In the genomic region with DNA sequence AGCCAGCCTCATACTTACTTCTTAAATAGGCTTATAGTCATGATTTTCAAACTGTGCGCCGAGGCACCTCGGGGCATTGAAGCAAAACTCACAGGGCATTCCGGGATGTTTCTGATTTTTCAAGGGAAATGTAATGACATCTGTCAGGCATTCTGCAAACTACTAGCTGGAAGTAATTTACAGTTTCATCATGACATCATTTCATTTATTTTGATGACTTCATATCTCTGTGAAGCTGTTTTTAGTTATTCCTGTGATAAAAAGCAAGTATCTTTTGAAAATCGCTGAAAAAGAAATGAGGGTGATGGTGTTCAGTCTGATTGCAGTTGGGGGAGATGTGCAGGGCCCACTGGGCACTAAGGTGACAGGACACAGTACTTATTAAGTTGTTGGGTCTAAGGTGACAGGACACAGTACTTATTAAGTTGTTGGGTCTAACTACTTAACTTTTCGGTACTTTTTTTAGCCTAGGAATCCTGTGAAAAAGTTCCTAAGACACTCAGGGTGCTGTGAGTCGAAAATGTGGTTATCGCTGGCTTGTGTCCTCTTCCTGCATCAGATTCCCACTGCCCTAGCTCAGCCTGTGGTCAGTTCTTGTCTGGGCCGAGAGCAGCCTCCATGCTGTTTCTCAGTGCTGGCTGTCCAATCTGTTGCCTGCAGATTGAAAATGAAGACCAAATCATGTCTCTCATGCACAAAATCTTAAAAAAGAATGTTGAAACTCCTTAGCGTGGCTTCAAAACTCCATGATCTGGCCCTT, we compare ENCODE assay signal across 19 cellular contexts. TPM values are rescaled to one million over a fixed set of nuclear protein-coding genes. Genes with fewer than 3 reads are reported as not detected.
"Had no signal": no experiment of that assay in that cellular context is flagged by ENCODE, and none has a peak within 500 bp of the region (broad histone marks: within the 10 kb centered on the region; RNA-seq: fewer than 3 reads in every experiment).

No MANE protein-coding gene starts in this region.

- H3K36me3 ChIP-seq: brain microvascular endothelial cell had no signal

- DNase-seq: activated CD4-positive, alpha-beta T cell treated with anti-CD3 and anti-CD28 coated beads, Interleukin-2, amount 50 U/mL, for 1 hour; activated CD8-positive, alpha-beta memory T cell treated with anti-CD3 and anti-CD28 coated beads for 24 hours; activated gamma-delta T cell; adrenal gland; brain microvascular endothelial cell; psoas muscle; stimulated activated CD4-positive, alpha-beta T cell treated with anti-CD3 and anti-CD28 coated beads, Interleukin-4, amount 100 ng/mL, for 24 hours; T1000; testis; upper lobe of left lung had no signal

- H3K4me1 Mint-ChIP-seq: stimulated activated effector memory CD8-positive, alpha-beta T cell treated with anti-CD3 and anti-CD28 coated beads, Interleukin-12 subunit alpha, Interleukin-12 subunit beta, amount 100 ng/mL, for 72 hours had no signal

- ATAC-seq: psoas muscle; sciatic nerve; stimulated activated effector memory CD8-positive, alpha-beta T cell treated with anti-CD3 and anti-CD28 coated beads, Interleukin-12 subunit alpha, Interleukin-12 subunit beta, amount 100 ng/mL, for 72 hours had no signal

- H3K4me3 Mint-ChIP-seq: activated naive CD4-positive, alpha-beta T cell treated with anti-CD3 and anti-CD28 coated beads, Interleukin-2, amount 50 U/mL, for 24 hours; central memory CD8-positive, alpha-beta T cell; mesothelial cell of epicardium; stimulated activated effector memory CD8-positive, alpha-beta T cell treated with anti-CD3 and anti-CD28 coated beads, Interleukin-12 subunit alpha, Interleukin-12 subunit beta, amount 100 ng/mL, for 72 hours had no signal

- H3K27me3 Mint-ChIP-seq: activated naive CD4-positive, alpha-beta T cell treated with anti-CD3 and anti-CD28 coated beads, Interleukin-2, amount 50 U/mL, for 24 hours; central memory CD8-positive, alpha-beta T cell had no signal

- H3K27ac ChIP-seq: adrenal gland, brain microvascular endothelial cell, coronary artery, psoas muscle, testis, upper lobe of left lung had no signal

- H3K27ac Mint-ChIP-seq: activated naive CD4-positive, alpha-beta T cell treated with anti-CD3 and anti-CD28 coated beads, Interleukin-2, amount 50 U/mL, for 24 hours; mesothelial cell of epicardium; stimulated activated effector memory CD8-positive, alpha-beta T cell treated with anti-CD3 and anti-CD28 coated beads, Interleukin-12 subunit alpha, Interleukin-12 subunit beta, amount 100 ng/mL, for 72 hours had no signal

- H3K27me3 ChIP-seq: adrenal gland, brain microvascular endothelial cell, testis, upper lobe of left lung had no signal

- H3K4me1 ChIP-seq: testis had no signal

- H3K9me3 ChIP-seq: adrenal gland, psoas muscle, testis, upper lobe of left lung had no signal

- H3K4me3 ChIP-seq: adrenal gland, coronary artery, psoas muscle, testis, upper lobe of left lung had no signal

- H3K9me3 Mint-ChIP-seq: activated naive CD4-positive, alpha-beta T cell treated with anti-CD3 and anti-CD28 coated beads, Interleukin-2, amount 50 U/mL, for 24 hours; central memory CD8-positive, alpha-beta T cell; stimulated activated effector memory CD8-positive, alpha-beta T cell treated with anti-CD3 and anti-CD28 coated beads, Interleukin-12 subunit alpha, Interleukin-12 subunit beta, amount 100 ng/mL, for 72 hours had no signal

RNA-seq across cellular contexts. Expression of a gene that starts 47.3 kb away (rescaled TPM):
- total RNA-seq: frontal cortex; osteocyte; T-helper 1 cell treated with Interleukin-12 subunit alpha and Interleukin-12 subunit beta and Interleukin-4 antibody, amounts not matched to agents 30 ng/mL and 1 ng/mL, for 36 hours had no signal
